1 cellular context compared by ENCODE assay signal in the genomic region with DNA sequence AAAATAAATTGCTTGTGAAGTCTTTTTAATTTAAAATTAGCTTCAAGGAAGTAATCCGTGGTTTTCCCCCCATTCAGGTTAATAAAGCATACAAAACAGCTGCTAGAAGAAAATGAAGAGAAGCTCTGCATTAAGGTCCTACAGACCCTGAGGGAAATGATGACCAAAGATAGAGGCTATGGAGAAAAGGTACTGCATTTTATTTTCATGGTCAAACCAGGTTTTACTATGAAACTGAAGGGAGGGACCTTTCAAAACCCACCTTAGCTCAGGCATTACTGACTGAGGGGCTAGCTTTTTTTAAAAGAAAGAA.
TF ChIP-seq lines count a peak whose summit lies in the region.

No MANE protein-coding gene starts in this region.

TF ChIP-seq in GM12878, 131 proteins besides CTCF, POLR2A, EP300 and RAD21 (continued from another document):
- no peak for TF ChIP-seq E2F8 (IDR thresholded peaks at IDR 0.05; ENCODE audit: low read depth, partially characterized antibody)
- TF ChIP-seq TBL1XR1 (IDR thresholded peaks at IDR 0.05; ENCODE audit: low read depth, low read length), result no peak
- no peak for TF ChIP-seq IRF5 (IDR thresholded peaks at IDR 0.05; ENCODE audit: borderline replicate concordance)
- TF ChIP-seq, protein P1, sequence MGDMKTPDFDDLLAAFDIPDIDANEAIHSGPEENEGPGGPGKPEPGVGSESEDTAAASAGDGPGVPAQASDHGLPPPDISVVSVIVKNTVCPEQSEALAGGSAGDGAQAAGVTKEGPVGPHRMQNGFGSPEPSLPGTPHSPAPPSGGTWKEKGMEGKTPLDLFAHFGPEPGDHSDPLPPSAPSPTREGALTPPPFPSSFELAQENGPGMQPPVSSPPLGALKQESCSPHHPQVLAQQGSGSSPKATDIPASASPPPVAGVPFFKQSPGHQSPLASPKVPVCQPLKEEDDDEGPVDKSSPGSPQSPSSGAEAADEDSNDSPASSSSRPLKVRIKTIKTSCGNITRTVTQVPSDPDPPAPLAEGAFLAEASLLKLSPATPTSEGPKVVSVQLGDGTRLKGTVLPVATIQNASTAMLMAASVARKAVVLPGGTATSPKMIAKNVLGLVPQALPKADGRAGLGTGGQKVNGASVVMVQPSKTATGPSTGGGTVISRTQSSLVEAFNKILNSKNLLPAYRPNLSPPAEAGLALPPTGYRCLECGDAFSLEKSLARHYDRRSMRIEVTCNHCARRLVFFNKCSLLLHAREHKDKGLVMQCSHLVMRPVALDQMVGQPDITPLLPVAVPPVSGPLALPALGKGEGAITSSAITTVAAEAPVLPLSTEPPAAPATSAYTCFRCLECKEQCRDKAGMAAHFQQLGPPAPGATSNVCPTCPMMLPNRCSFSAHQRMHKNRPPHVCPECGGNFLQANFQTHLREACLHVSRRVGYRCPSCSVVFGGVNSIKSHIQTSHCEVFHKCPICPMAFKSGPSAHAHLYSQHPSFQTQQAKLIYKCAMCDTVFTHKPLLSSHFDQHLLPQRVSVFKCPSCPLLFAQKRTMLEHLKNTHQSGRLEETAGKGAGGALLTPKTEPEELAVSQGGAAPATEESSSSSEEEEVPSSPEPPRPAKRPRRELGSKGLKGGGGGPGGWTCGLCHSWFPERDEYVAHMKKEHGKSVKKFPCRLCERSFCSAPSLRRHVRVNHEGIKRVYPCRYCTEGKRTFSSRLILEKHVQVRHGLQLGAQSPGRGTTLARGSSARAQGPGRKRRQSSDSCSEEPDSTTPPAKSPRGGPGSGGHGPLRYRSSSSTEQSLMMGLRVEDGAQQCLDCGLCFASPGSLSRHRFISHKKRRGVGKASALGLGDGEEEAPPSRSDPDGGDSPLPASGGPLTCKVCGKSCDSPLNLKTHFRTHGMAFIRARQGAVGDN (IDR thresholded peaks at IDR 0.05), result no peak
- no peak for TF ChIP-seq PRDM15 (CRISPR knock-in tag; IDR thresholded peaks at IDR 0.05)
- TF ChIP-seq NRF1 (conservative IDR thresholded peaks at IDR 0.05; ENCODE audit: low read depth, low read length), result no peak
